ENCODE assay signal across 20 cellular contexts in the genomic region with DNA sequence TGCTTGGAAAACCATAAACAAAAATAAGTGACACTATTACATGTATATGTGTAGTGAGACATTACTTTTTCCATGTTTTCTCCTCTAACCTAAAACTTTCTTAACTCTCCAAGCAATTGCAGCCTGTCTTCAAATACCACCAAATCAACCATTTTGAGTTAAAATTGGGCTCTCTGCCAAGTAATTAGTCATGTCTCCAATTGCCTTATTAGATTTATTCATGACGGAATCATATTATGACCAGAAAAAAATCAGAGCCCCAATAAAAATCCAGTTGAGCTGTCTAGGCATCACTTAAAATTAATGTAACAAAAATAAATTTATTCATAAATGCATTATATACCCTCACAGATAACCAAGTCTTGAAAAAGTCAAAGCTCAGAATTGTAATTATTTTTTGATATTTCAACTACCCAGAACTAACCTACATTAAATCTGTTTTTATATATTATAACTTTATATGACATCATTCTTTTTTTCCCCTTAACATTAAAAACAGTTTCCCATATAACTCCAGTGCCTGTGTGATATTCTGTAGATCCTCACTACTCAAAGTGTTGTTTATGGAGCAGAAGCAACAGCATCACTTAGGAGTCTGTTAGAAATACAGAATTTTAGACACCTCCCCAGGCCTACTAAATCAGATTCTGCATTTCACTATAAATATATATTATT.
DNase-seq lines count a peak whose midpoint lies in the region; ATAC-seq and TF ChIP-seq lines count a peak whose summit lies in the region.
"Had no signal": no experiment of that assay in that cellular context is flagged by ENCODE, and none has a peak within 500 bp of the region (broad histone marks: within the 10 kb centered on the region; RNA-seq: fewer than 3 reads in every experiment).

No MANE protein-coding gene starts in this region.

- ATAC-seq in SK-N-SH treated with all-trans-retinoic acid at 6 μM for 48 hours (no peak), HG03108 (IDR thresholded peaks at IDR 0.05; ENCODE audit: unreplicated experiment) (no peak), GM21360 (IDR thresholded peaks at IDR 0.05; ENCODE audit: unreplicated experiment) (no peak)
- ATAC-seq: Panc1 had no signal

- peak; percentile 13 for DNase-seq in ELR (ENCODE audit: low read depth)
- peak; percentile 65 to 85 for DNase-seq in NCI-H446 (lab: John Stamatoyannopoulos, UW)
- DNase-seq in left kidney (ENCODE audit: low read depth, low spot score) = peak; percentile 10
- no peak for DNase-seq in NCI-H226
- DNase-seq in foreskin melanocyte = no peak
- DNase-seq: ACHN; CD4-positive, alpha-beta T cell; DMS53; GF-D8; KBM-7; NCI-H1092; NCI-H2081; NCI-H2171; NCI-H510A; NCI-H748 treated with DMSO at 0.1 percent for 48 hours; NK-92 treated with Interleukin-12 subunit alpha and Interleukin-12 subunit beta, amount 100 ng/mL, for 24 hours had no signal

TF ChIP-seq in SK-N-SH treated with all-trans-retinoic acid at 6 μM for 48 hours, 23 proteins besides CTCF, POLR2A, EP300 and RAD21:
- TF ChIP-seq, protein P1, sequence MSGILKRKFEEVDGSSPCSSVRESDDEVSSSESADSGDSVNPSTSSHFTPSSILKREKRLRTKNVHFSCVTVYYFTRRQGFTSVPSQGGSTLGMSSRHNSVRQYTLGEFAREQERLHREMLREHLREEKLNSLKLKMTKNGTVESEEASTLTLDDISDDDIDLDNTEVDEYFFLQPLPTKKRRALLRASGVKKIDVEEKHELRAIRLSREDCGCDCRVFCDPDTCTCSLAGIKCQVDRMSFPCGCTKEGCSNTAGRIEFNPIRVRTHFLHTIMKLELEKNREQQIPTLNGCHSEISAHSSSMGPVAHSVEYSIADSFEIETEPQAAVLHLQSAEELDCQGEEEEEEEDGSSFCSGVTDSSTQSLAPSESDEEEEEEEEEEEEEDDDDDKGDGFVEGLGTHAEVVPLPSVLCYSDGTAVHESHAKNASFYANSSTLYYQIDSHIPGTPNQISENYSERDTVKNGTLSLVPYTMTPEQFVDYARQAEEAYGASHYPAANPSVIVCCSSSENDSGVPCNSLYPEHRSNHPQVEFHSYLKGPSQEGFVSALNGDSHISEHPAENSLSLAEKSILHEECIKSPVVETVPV (CRISPR knock-in tag; IDR thresholded peaks at IDR 0.05) = no peak
- TF ChIP-seq ISL1 (CRISPR knock-in tag; IDR thresholded peaks at IDR 0.05) = peak; percentile 76
TF ChIP-seq in SK-N-SH treated with all-trans-retinoic acid at 6 μM for 48 hours: peak in this region for 1.

Comparison
In these comparisons a context has a peak if more than half of its experiments do, and no peak if none do; other contexts are left out.
1. DNase-seq: peak in ELR (single experiment), NCI-H446 (2 of 2) and left kidney (single experiment); none in NCI-H226 (single experiment) and foreskin melanocyte (single experiment).